Comparison of ENCODE assay signal across 12 cellular contexts in genomic region chr22:20881231-20881630, GRCh38.
"Had no signal": no experiment of that assay in that cellular context is flagged by ENCODE, and none has a peak within 500 bp of the region (broad histone marks: within the 10 kb centered on the region; RNA-seq: fewer than 3 reads in every experiment).

No MANE protein-coding gene starts in this region.

- H3K27ac Mint-ChIP-seq: activated naive CD8-positive, alpha-beta T cell treated with anti-CD3 and anti-CD28 coated beads, Interleukin-2, amount 10 ng/mL, durations not matched to agents 7 days and 5 days; activated T-cell treated with anti-CD3 and anti-CD28 coated beads, Interleukin-2, amount 50 U/mL, for 24 hours; T-helper 1 cell treated with Interleukin-12 subunit alpha and Interleukin-12 subunit beta and Interleukin-4 antibody, amounts not matched to agents 30 μg/mL and 1 μg/mL, for 36 hours had no signal

- H3K9me3 ChIP-seq: gastroesophageal sphincter, lower lobe of right lung, tibial artery had no signal

- H3K9me3 Mint-ChIP-seq: activated naive CD8-positive, alpha-beta T cell treated with anti-CD3 and anti-CD28 coated beads, Interleukin-2, amount 10 ng/mL, durations not matched to agents 7 days and 5 days; activated T-cell treated with anti-CD3 and anti-CD28 coated beads, Interleukin-2, amount 50 U/mL, for 24 hours; T-helper 1 cell treated with Interleukin-12 subunit alpha and Interleukin-12 subunit beta and Interleukin-4 antibody, amounts not matched to agents 30 μg/mL and 1 μg/mL, for 36 hours had no signal

- ATAC-seq: gastroesophageal sphincter, left cardiac atrium, lower lobe of right lung had no signal

- H3K27ac ChIP-seq: gastroesophageal sphincter, lower lobe of right lung, parathyroid adenoma, tibial artery had no signal

- H3K27me3 Mint-ChIP-seq: activated naive CD8-positive, alpha-beta T cell treated with anti-CD3 and anti-CD28 coated beads, Interleukin-2, amount 10 ng/mL, durations not matched to agents 7 days and 5 days; activated T-cell treated with anti-CD3 and anti-CD28 coated beads, Interleukin-2, amount 50 U/mL, for 24 hours had no signal

- H3K4me3 ChIP-seq: gastroesophageal sphincter, lower lobe of right lung, tibial artery had no signal

- H3K27me3 ChIP-seq: gastroesophageal sphincter, tibial artery had no signal

- DNase-seq: activated CD4-positive, alpha-beta T cell treated with anti-CD3 and anti-CD28 coated beads, Interleukin-2, amount 50 U/mL, for 1 hour; activated CD4-positive, CD25-positive, alpha-beta regulatory T cell; activated gamma-delta T cell; activated naive CD8-positive, alpha-beta T cell treated with anti-CD3 and anti-CD28 coated beads, Interleukin-2, amount 10 ng/mL, durations not matched to agents 7 days and 5 days; activated T-cell treated with anti-CD3 and anti-CD28 coated beads, Interleukin-2, amount 50 U/mL, for 24 hours; left cardiac atrium; lower lobe of right lung; midbrain; tibial artery had no signal

- H3K4me1 ChIP-seq: parathyroid adenoma had no signal

- H3K4me3 Mint-ChIP-seq: activated naive CD8-positive, alpha-beta T cell treated with anti-CD3 and anti-CD28 coated beads, Interleukin-2, amount 10 ng/mL, durations not matched to agents 7 days and 5 days; activated T-cell treated with anti-CD3 and anti-CD28 coated beads, Interleukin-2, amount 50 U/mL, for 24 hours; T-helper 1 cell treated with Interleukin-12 subunit alpha and Interleukin-12 subunit beta and Interleukin-4 antibody, amounts not matched to agents 30 μg/mL and 1 μg/mL, for 36 hours had no signal
